Comparison of ENCODE assay signal across 17 cellular contexts in the genomic region with DNA sequence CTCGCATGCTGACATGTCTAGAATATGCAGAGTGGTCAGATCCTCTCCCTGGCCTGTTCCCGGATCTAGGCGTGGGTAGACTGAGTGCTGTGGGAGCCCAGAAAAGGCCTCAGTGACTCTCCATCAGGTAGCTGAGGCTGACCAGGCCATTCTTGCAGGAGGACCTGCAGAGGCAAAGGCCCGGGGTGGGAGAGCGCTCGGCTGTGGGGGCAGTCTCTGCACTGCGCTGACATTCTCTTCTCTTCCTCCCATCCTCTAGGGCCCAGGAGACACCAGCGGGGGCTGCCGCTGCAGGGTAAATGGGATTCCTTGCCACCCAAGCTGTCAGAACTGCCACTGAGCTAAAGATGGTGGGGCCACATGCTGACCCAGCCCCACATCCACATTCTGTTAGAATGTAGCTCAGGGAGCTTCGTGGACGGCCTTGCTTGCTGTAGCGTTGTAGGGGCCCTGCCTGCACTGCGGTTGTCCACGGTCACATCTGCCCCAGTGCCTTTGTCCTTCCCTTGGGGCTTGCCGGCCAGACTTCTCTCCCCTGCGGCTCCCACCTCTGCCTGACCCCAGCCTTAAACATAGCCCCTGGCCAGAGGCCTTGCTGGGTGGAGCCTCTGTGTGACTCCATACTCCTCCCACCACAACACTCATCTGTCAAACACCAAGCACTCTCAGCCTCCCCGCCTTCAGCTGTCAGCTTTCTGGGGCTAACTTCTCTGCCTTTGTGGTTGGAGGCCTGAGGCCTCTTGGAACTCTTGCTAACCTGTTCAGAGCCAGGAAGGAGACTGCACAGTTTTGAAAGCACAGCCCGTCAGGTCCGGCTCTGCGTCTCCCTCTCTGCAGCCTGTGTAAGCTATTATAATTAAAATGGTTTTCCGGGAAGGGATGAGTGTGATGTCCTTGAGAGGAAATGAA. TPM values are rescaled to one million over a fixed set of nuclear protein-coding genes. Genes with fewer than 3 reads are reported as not detected.
A peak's percentile ranks its signal among the peaks of the same experiment; 100 is the strongest.
DNase-seq lines count a peak whose midpoint lies in the region; ATAC-seq and TF ChIP-seq lines count a peak whose summit lies in the region.
"Had no signal": no experiment of that assay in that cellular context is flagged by ENCODE, and none has a peak within 500 bp of the region (broad histone marks: within the 10 kb centered on the region; RNA-seq: fewer than 3 reads in every experiment).

No MANE protein-coding gene starts in this region.

- H3K36me3 ChIP-seq in Caco-2 (ENCODE audit: control insufficient read depth, insufficient read depth, low read length) (0 out of 2 replicates have a peak, but pooled peaks cover 2% of the 10 kb centered on the region), testis (ENCODE audit: low read depth, missing control alignments) (no peaks in the 10 kb centered on the region)

- H3K27ac Mint-ChIP-seq in activated CD8-positive, alpha-beta T cell treated with anti-CD3 and anti-CD28 coated beads for 36 hours = peak overlapping the region; percentile 42
- H3K27ac Mint-ChIP-seq in activated CD8-positive, alpha-beta T cell treated with anti-CD3 and anti-CD28 coated beads, Interleukin-2, amount 10 ng/mL, durations not matched to agents 7 days and 5 days = no peak overlapping the region
- H3K27ac Mint-ChIP-seq in effector memory CD8-positive, alpha-beta T cell = peak overlapping the region; percentile 53 to 79
- H3K27ac Mint-ChIP-seq in neural crest cell (ENCODE audit: unreplicated experiment) (no peak overlapping the region), Caco-2 (ENCODE audit: unreplicated experiment) (no peak overlapping the region)

- H3K9me3 Mint-ChIP-seq in activated CD8-positive, alpha-beta T cell treated with anti-CD3 and anti-CD28 coated beads for 36 hours = no peaks in the 10 kb centered on the region
- H3K9me3 Mint-ChIP-seq in activated CD8-positive, alpha-beta T cell treated with anti-CD3 and anti-CD28 coated beads, Interleukin-2, amount 10 ng/mL, durations not matched to agents 7 days and 5 days (ENCODE audit: insufficient read depth) = no peaks in the 10 kb centered on the region
- H3K9me3 Mint-ChIP-seq in effector memory CD8-positive, alpha-beta T cell = no peaks in the 10 kb centered on the region
- H3K9me3 Mint-ChIP-seq in neural crest cell (no peaks in the 10 kb centered on the region), Caco-2 (ENCODE audit: unreplicated experiment) (no peaks in the 10 kb centered on the region)

- H3K36me3 Mint-ChIP-seq in activated CD8-positive, alpha-beta T cell treated with anti-CD3 and anti-CD28 coated beads for 36 hours (ENCODE audit: low read depth) = peaks cover 66% of the 10 kb centered on the region
- peaks cover 71% of the 10 kb centered on the region for H3K36me3 Mint-ChIP-seq in activated CD8-positive, alpha-beta T cell treated with anti-CD3 and anti-CD28 coated beads, Interleukin-2, amount 10 ng/mL, durations not matched to agents 7 days and 5 days (ENCODE audit: low read depth)
- H3K36me3 Mint-ChIP-seq in effector memory CD8-positive, alpha-beta T cell (ENCODE audit: insufficient read depth) = peaks cover 46% of the 10 kb centered on the region
- H3K36me3 Mint-ChIP-seq in neural crest cell (ENCODE audit: low read depth) (peaks cover 2% of the 10 kb centered on the region), Caco-2 (ENCODE audit: insufficient read depth, unreplicated experiment) (peaks cover 82% of the 10 kb centered on the region)

- peaks cover 62% of the 10 kb centered on the region for H3K4me1 Mint-ChIP-seq in activated CD8-positive, alpha-beta T cell treated with anti-CD3 and anti-CD28 coated beads for 36 hours (ENCODE audit: low read depth)
- peaks cover 60% of the 10 kb centered on the region for H3K4me1 Mint-ChIP-seq in activated CD8-positive, alpha-beta T cell treated with anti-CD3 and anti-CD28 coated beads, Interleukin-2, amount 10 ng/mL, durations not matched to agents 7 days and 5 days (ENCODE audit: low read depth)
- H3K4me1 Mint-ChIP-seq in effector memory CD8-positive, alpha-beta T cell (ENCODE audit: low read depth in 2 of 2) = peaks cover 22 to 28% of the 10 kb centered on the region in 2 donors
- H3K4me1 Mint-ChIP-seq in neural crest cell (peaks cover 12% of the 10 kb centered on the region), Caco-2 (ENCODE audit: low read depth, unreplicated experiment) (no peaks in the 10 kb centered on the region)

- H3K27me3 ChIP-seq in Caco-2 (replicated peaks; ENCODE audit: control insufficient read depth, insufficient read depth, low read length) (no peaks in the 10 kb centered on the region), testis (no peaks in the 10 kb centered on the region)
- H3K27me3 ChIP-seq: ascending aorta, hepatocyte, tibial artery had no signal

- BruUV-seq in Caco-2 (replicated peaks; lab: Mats Ljungman, UMichigan) = no TSS peak

- peak overlapping the region; percentile 66 for H3K27ac ChIP-seq in RWPE1
- H3K27ac ChIP-seq in testis = no peak overlapping the region
- H3K27ac ChIP-seq: ascending aorta, C4-2B, hepatocyte, tibial artery had no signal

- no peak overlapping the region for H3K4me3 ChIP-seq in Caco-2 (ENCODE audit: low read depth, low read length)
- no peak overlapping the region for H3K4me3 ChIP-seq in testis
- H3K4me3 ChIP-seq: ascending aorta, hepatocyte, tibial artery had no signal

- no peak for DNase-seq in activated CD8-positive, alpha-beta T cell treated with anti-CD3 and anti-CD28 coated beads for 36 hours
- no peak for DNase-seq in activated CD8-positive, alpha-beta T cell treated with anti-CD3 and anti-CD28 coated beads, Interleukin-2, amount 10 ng/mL, durations not matched to agents 7 days and 5 days
- no peak for DNase-seq in RWPE1 (ENCODE audit: low spot score)
- no peak for DNase-seq in effector memory CD8-positive, alpha-beta T cell
- no peak for DNase-seq in neural crest cell (ENCODE audit: low read depth, low spot score)
- no peak for DNase-seq in Caco-2
- DNase-seq in testis = no peak
- DNase-seq: activated CD4-positive, alpha-beta T cell treated with anti-CD3 and anti-CD28 coated beads for 4 hours; kidney; NCI-H187; NCI-H2227 treated with DMSO at 0.1 percent for 48 hours; stimulated activated CD4-positive, alpha-beta T cell treated with anti-CD3 and anti-CD28 coated beads, Interleukin-15, amount 100 ng/mL, for 24 hours had no signal

- 71 to 73% methylated on average over 12 to 21 of the region's 21 CpGs for WGBS in testis, 2 donors

- no peak overlapping the region for H3K4me3 Mint-ChIP-seq in activated CD8-positive, alpha-beta T cell treated with anti-CD3 and anti-CD28 coated beads for 36 hours
- H3K4me3 Mint-ChIP-seq in activated CD8-positive, alpha-beta T cell treated with anti-CD3 and anti-CD28 coated beads, Interleukin-2, amount 10 ng/mL, durations not matched to agents 7 days and 5 days = no peak overlapping the region
- H3K4me3 Mint-ChIP-seq in effector memory CD8-positive, alpha-beta T cell = no peak overlapping the region
- H3K4me3 Mint-ChIP-seq in neural crest cell (peak overlapping the region; percentile 15), Caco-2 (ENCODE audit: unreplicated experiment) (no peak overlapping the region)

- CTCF ChIA-PET in activated CD8-positive, alpha-beta T cell treated with anti-CD3 and anti-CD28 coated beads for 36 hours (lab: Charles Lee) = interaction anchor here (1.2 to 2.7 kb wide), 3 partner anchors 20 to 164 kb away, joined by 3 to 15 read pairs (median 3); no protein-coding TSS in a partner anchor
- CTCF ChIA-PET in activated CD8-positive, alpha-beta T cell treated with anti-CD3 and anti-CD28 coated beads, Interleukin-2, amount 10 ng/mL, durations not matched to agents 7 days and 5 days (lab: Charles Lee) = interaction anchor here (3.4 kb wide), 1 partner anchor 76 kb away, joined by 14 read pairs; no protein-coding TSS in a partner anchor
- CTCF ChIA-PET in RWPE1 (lab: Yijun Ruan, JAX) = interaction anchor here (0.5 to 2.6 kb wide), 5 partner anchors 23 to 235 kb away, joined by 3 to 9 read pairs (median 6); no protein-coding TSS in a partner anchor
- CTCF ChIA-PET in Caco-2 (lab: Charles Lee) = interaction anchor here (0.7 to 1.9 kb wide), 4 partner anchors 68 to 100 kb away, joined by 3 to 47 read pairs (median 6); no protein-coding TSS in a partner anchor

- H3K9me3 ChIP-seq in Caco-2 = no peaks in the 10 kb centered on the region
- H3K9me3 ChIP-seq in testis = no peaks in the 10 kb centered on the region
- H3K9me3 ChIP-seq: ascending aorta, tibial artery had no signal

- POLR2A ChIA-PET in activated CD8-positive, alpha-beta T cell treated with anti-CD3 and anti-CD28 coated beads for 36 hours (lab: Charles Lee) = interaction anchor here (1.0 kb wide), 1 partner anchor 9 kb away, joined by 3 read pairs; no protein-coding TSS in a partner anchor
- POLR2A ChIA-PET in activated CD8-positive, alpha-beta T cell treated with anti-CD3 and anti-CD28 coated beads, Interleukin-2, amount 10 ng/mL, durations not matched to agents 7 days and 5 days (lab: Charles Lee) = interaction anchor here (1.4 kb wide), 1 partner anchor 23 kb away, joined by 4 read pairs; no protein-coding TSS in a partner anchor
- POLR2A ChIA-PET in RWPE1 (lab: Yijun Ruan, JAX; ENCODE audit: low non-redundant PET) (no interaction called here), Caco-2 (lab: Charles Lee) (no interaction called here)

- H3K4me1 ChIP-seq in Caco-2 = no peaks in the 10 kb centered on the region
- H3K4me1 ChIP-seq in testis = no peaks in the 10 kb centered on the region
- H3K4me1 ChIP-seq: ascending aorta, tibial artery had no signal

- intact Hi-C loops in activated CD8-positive, alpha-beta T cell treated with anti-CD3 and anti-CD28 coated beads for 36 hours (cut with micrococcal nuclease) = no loop called here
- intact Hi-C loops in Caco-2 (cut with micrococcal nuclease; ENCODE audit: unreplicated experiment) = loop anchor here (2.0 kb wide), 1 partner anchor 308 kb away; no protein-coding TSS in a partner anchor
- intact Hi-C loops in testis (cut with DNase I; ENCODE audit: low total_unique reads) = no loop called here

- TF ChIP-seq POLR2A in testis (IDR thresholded peaks at IDR 0.05) = no peak

- TF ChIP-seq CTCF in activated CD8-positive, alpha-beta T cell treated with anti-CD3 and anti-CD28 coated beads for 36 hours (IDR thresholded peaks at IDR 0.05) = no peak
- TF ChIP-seq CTCF in RWPE1 (conservative IDR thresholded peaks at IDR 0.05; ENCODE audit: low read depth) (no peak), neural crest cell (conservative IDR thresholded peaks at IDR 0.05) (no peak), Caco-2 (IDR thresholded peaks at IDR 0.05; ENCODE audit: insufficient read depth in 1 of 2, low read depth in 1 of 2, low read length in 1 of 2, severe bottlenecking in 1 of 2, unreplicated experiment in 1 of 2) (no peak), testis (IDR thresholded peaks at IDR 0.05) (no peak)

- H3K27me3 Mint-ChIP-seq in activated CD8-positive, alpha-beta T cell treated with anti-CD3 and anti-CD28 coated beads for 36 hours = no peaks in the 10 kb centered on the region
- H3K27me3 Mint-ChIP-seq in activated CD8-positive, alpha-beta T cell treated with anti-CD3 and anti-CD28 coated beads, Interleukin-2, amount 10 ng/mL, durations not matched to agents 7 days and 5 days (ENCODE audit: low read depth) = no peaks in the 10 kb centered on the region
- no peaks in the 10 kb centered on the region for H3K27me3 Mint-ChIP-seq in effector memory CD8-positive, alpha-beta T cell
- H3K27me3 Mint-ChIP-seq in neural crest cell (ENCODE audit: low read depth) (peaks cover 4% of the 10 kb centered on the region), Caco-2 (ENCODE audit: insufficient read depth, unreplicated experiment) (no peaks in the 10 kb centered on the region)

- no peak for ATAC-seq in activated CD8-positive, alpha-beta T cell treated with anti-CD3 and anti-CD28 coated beads for 36 hours
- no peak for ATAC-seq in activated CD8-positive, alpha-beta T cell treated with anti-CD3 and anti-CD28 coated beads, Interleukin-2, amount 10 ng/mL, durations not matched to agents 7 days and 5 days
- ATAC-seq in effector memory CD8-positive, alpha-beta T cell (replicated peaks) = no peak
- ATAC-seq in GM21381 (IDR thresholded peaks at IDR 0.05; ENCODE audit: unreplicated experiment) = no peak

RNA-seq across cellular contexts. Expression of gene RBCK1, which starts 22.2 kb away (rescaled TPM):
- 100 to 1,000 TPM; 122 to 130 TPM for total RNA-seq in activated CD8-positive, alpha-beta T cell treated with anti-CD3 and anti-CD28 coated beads for 36 hours
- total RNA-seq in activated CD8-positive, alpha-beta T cell treated with anti-CD3 and anti-CD28 coated beads, Interleukin-2, amount 10 ng/mL, durations not matched to agents 7 days and 5 days = 100 to 1,000 TPM; 135 to 149 TPM
- total RNA-seq in neural crest cell (62.4 and 65.2 TPM in 2 replicates), Caco-2 (2022) (103 and 111 TPM in 2 replicates), testis (10 to 100 TPM; 87.2 to 93.7 TPM)
- 77.8 TPM for polyA plus RNA-seq in testis (ENCODE audit: insufficient read depth, low read depth, low replicate concordance)

RNA-seq across cellular contexts. Expression of gene TBC1D20, which starts 32.0 kb away (rescaled TPM):
- 10 to 100 TPM; 22.2 to 23.8 TPM for total RNA-seq in activated CD8-positive, alpha-beta T cell treated with anti-CD3 and anti-CD28 coated beads for 36 hours
- 10 to 100 TPM; 30.1 to 30.7 TPM for total RNA-seq in activated CD8-positive, alpha-beta T cell treated with anti-CD3 and anti-CD28 coated beads, Interleukin-2, amount 10 ng/mL, durations not matched to agents 7 days and 5 days
- total RNA-seq in neural crest cell (30.4 and 33.3 TPM in 2 replicates), Caco-2 (2022) (30.0 and 35.8 TPM in 2 replicates), testis (10 to 100 TPM; 45.7 to 52.6 TPM)
- polyA plus RNA-seq in testis (ENCODE audit: insufficient read depth, low read depth, low replicate concordance) = 43.5 TPM

RNA-seq across cellular contexts. Expression of gene TRIB3, which starts 49.8 kb away (rescaled TPM):
- 10 to 100 TPM; 59.5 to 62.5 TPM for total RNA-seq in activated CD8-positive, alpha-beta T cell treated with anti-CD3 and anti-CD28 coated beads for 36 hours
- total RNA-seq in activated CD8-positive, alpha-beta T cell treated with anti-CD3 and anti-CD28 coated beads, Interleukin-2, amount 10 ng/mL, durations not matched to agents 7 days and 5 days = 10 to 100 TPM; 32.6 to 32.8 TPM
- 12.5 and 14.4 TPM in 2 replicates for total RNA-seq in neural crest cell
- 113 and 132 TPM in 2 replicates for total RNA-seq in Caco-2 (2022)
- total RNA-seq in testis = 1 to 10 TPM; 2.9 to 3.6 TPM
- polyA plus RNA-seq in testis (ENCODE audit: insufficient read depth, low read depth, low replicate concordance) = 2.8 TPM
- total RNA-seq: ascending aorta had no signal

Comparison
In these comparisons a context has a peak if more than half of its experiments do, and no peak if none do; other contexts are left out.
1. H3K27ac Mint-ChIP-seq: peak in activated CD8-positive, alpha-beta T cell treated with anti-CD3 and anti-CD28 coated beads for 36 hours (single experiment) and effector memory CD8-positive, alpha-beta T cell (2 of 2); none in activated CD8-positive, alpha-beta T cell treated with anti-CD3 and anti-CD28 coated beads, Interleukin-2, amount 10 ng/mL, durations not matched to agents 7 days and 5 days (single experiment), neural crest cell (single experiment) and Caco-2 (single experiment).
2. POLR2A ChIA-PET loops: an anchor here in activated CD8-positive, alpha-beta T cell treated with anti-CD3 and anti-CD28 coated beads for 36 hours (1.0 kb wide) and activated CD8-positive, alpha-beta T cell treated with anti-CD3 and anti-CD28 coated beads, Interleukin-2, amount 10 ng/mL, durations not matched to agents 7 days and 5 days (1.4 kb wide); none called in RWPE1 and Caco-2.